20 cellular contexts compared by ENCODE assay signal in the genomic region with DNA sequence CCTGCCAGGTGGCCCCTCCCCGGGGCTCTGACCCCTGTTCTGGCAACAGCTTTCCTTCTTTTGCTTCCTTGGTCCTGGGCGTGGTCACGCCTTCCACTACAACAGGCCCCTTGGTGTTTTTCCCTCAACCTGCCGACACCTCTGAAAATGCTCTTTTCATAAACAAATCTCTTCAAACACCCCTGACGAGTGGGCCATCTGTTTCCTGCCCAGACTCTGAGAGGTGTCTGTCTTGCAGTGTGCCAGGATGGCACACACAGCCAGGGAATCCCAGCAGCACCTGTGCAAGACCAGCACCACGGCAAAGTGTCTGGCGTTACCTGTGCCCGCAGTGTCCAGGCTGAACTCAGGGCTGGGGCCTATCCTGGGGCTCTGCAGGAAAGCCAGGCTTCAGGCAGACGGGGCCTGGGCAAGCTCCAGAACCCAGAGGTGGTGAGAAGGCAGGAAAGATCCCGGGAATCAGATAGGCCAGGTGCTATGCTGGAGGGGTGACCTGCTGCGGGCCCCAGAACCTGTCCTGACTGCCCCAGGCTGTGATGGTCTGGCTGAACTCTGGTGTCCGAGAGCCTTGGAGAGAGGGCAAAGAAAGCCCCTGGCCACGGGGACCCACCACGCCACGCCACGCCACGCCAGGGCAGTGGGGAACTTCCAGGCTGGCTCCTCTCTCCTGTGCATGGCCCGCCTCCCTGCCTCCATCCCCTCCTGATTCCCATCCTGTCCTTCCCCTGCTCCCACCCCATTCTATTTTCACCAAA.
DNase-seq lines count a peak whose midpoint lies in the region; ATAC-seq and TF ChIP-seq lines count a peak whose summit lies in the region.
"Had no signal": no experiment of that assay in that cellular context is flagged by ENCODE, and none has a peak within 500 bp of the region (broad histone marks: within the 10 kb centered on the region; RNA-seq: fewer than 3 reads in every experiment).

No MANE protein-coding gene starts in this region.

- peak overlapping the region; percentile 56 for H3K27ac Mint-ChIP-seq in Caco-2 (ENCODE audit: unreplicated experiment)
- peak overlapping the region; percentile 79 to 97 (median 92) for H3K27ac Mint-ChIP-seq in naive B cell
- H3K27ac Mint-ChIP-seq: activated T-helper 1 cell treated with anti-CD3 and anti-CD28 coated beads, Interleukin-12 subunit alpha, Interleukin-12 subunit beta, Interleukin-2, Interleukin-4 antibody, amounts not matched to agents 30 ng/mL and 10 ng/mL and 1 ng/mL, durations not matched to agents 14 hours and 24 hours and 36 hours had no signal

- ATAC-seq in naive B cell (ENCODE audit: low read depth in 2 of 2), result peak; percentile 52 to 79
- no peak for ATAC-seq in GM21526 (IDR thresholded peaks at IDR 0.05; ENCODE audit: low FRiP score, unreplicated experiment)

- POLR2A ChIA-PET in Caco-2 (lab: Charles Lee), result no interaction called here

- H3K27ac ChIP-seq in BLaER1 treated with 17β-estradiol and CSF1 and Interleukin-3, amounts not matched to agents 10 nM and 100 nM, result peak overlapping the region in 3 of 11 experiments; percentile 9 to 62 (median 36); a peak in 4 of 22 replicates
- H3K27ac ChIP-seq: suprapubic skin had no signal

- H3K36me3 Mint-ChIP-seq in Caco-2 (ENCODE audit: insufficient read depth, unreplicated experiment) (peaks cover 40% of the 10 kb centered on the region), naive B cell (peaks cover 0 to 15% of the 10 kb centered on the region in 2 donors)

- intact Hi-C loops in Caco-2 (cut with micrococcal nuclease; ENCODE audit: unreplicated experiment), result no loop called here

- no peak overlapping the region; a peak in 1 of 22 replicates for H3K9ac ChIP-seq in BLaER1 treated with 17β-estradiol and CSF1 and Interleukin-3, amounts not matched to agents 10 nM and 100 nM

- H3K4me3 Mint-ChIP-seq in Caco-2 (ENCODE audit: unreplicated experiment), result no peak overlapping the region
- H3K4me3 Mint-ChIP-seq in naive B cell, result peak overlapping the region in 4 of 8 donors; percentile 37 to 70 (median 67)
- H3K4me3 Mint-ChIP-seq: activated T-helper 1 cell treated with anti-CD3 and anti-CD28 coated beads, Interleukin-12 subunit alpha, Interleukin-12 subunit beta, Interleukin-2, Interleukin-4 antibody, amounts not matched to agents 30 ng/mL and 10 ng/mL and 1 ng/mL, durations not matched to agents 14 hours and 24 hours and 36 hours had no signal

- H3K9me3 Mint-ChIP-seq in Caco-2 (ENCODE audit: unreplicated experiment), result peaks cover 20% of the 10 kb centered on the region
- H3K9me3 Mint-ChIP-seq in naive B cell, result peaks cover 0 to 13% (median 2%) of the 10 kb centered on the region in 7 donors

- peak overlapping the region in 9 of 11 experiments; percentile 60 to 92 (median 76); a peak in 18 of 22 replicates for H3K4me2 ChIP-seq in BLaER1 treated with 17β-estradiol and CSF1 and Interleukin-3, amounts not matched to agents 10 nM and 100 nM

- H3K36me3 ChIP-seq in BLaER1 treated with 17β-estradiol and CSF1 and Interleukin-3, amounts not matched to agents 10 nM and 100 nM, result no peaks in the 10 kb centered on the region
- no peaks in the 10 kb centered on the region for H3K36me3 ChIP-seq in Caco-2 (ENCODE audit: control insufficient read depth, insufficient read depth, low read length)
- H3K36me3 ChIP-seq: suprapubic skin had no signal

- H4K20me1 ChIP-seq in BLaER1 treated with 17β-estradiol and CSF1 and Interleukin-3, amounts not matched to agents 10 nM and 100 nM, result peaks cover 0 to 7% (median 0%) of the 10 kb centered on the region in 11 experiments; a peak in 1 of 22 replicates

- CTCF ChIA-PET in Caco-2 (lab: Charles Lee), result no interaction called here

- DNase-seq in Caco-2 (no peak), RPMI8226 (peak; percentile 75), naive B cell (no peak), NCI-H526 (lab: John Stamatoyannopoulos, UW) (no peak), EL (no peak)
- DNase-seq: amniotic stem cell; DMS 273 treated with DMSO at 0.1 percent for 48 hours; effector CD8-positive, alpha-beta T cell; glutamatergic neuron; GOT3; left ventricle myocardium superior; NCI-H1436; NCI-H345; Right ventricle myocardium superior; stimulated activated CD4-positive, alpha-beta T cell treated with anti-CD3 and anti-CD28 coated beads, Interleukin-4, amount 100 ng/mL, for 1 hour had no signal

- BruUV-seq in Caco-2 (replicated peaks; lab: Mats Ljungman, UMichigan), result no TSS peak

- peaks cover 28 to 55% (median 49%) of the 10 kb centered on the region in 10 experiments for H3K4me1 ChIP-seq in BLaER1 treated with 17β-estradiol and CSF1 and Interleukin-3, amounts not matched to agents 10 nM and 100 nM
- peaks cover 49% of the 10 kb centered on the region for H3K4me1 ChIP-seq in Caco-2

- no peaks in the 10 kb centered on the region for H3K27me3 ChIP-seq in BLaER1 treated with 17β-estradiol and CSF1 and Interleukin-3, amounts not matched to agents 10 nM and 100 nM
- H3K27me3 ChIP-seq in Caco-2 (replicated peaks; ENCODE audit: control insufficient read depth, insufficient read depth, low read length), result no peaks in the 10 kb centered on the region

- H3K4me3 ChIP-seq in BLaER1 treated with 17β-estradiol and CSF1 and Interleukin-3, amounts not matched to agents 10 nM and 100 nM, result no peak overlapping the region
- H3K4me3 ChIP-seq in Caco-2 (ENCODE audit: low read depth, low read length), result no peak overlapping the region
- H3K4me3 ChIP-seq: skin epidermis, suprapubic skin had no signal

- no peaks in the 10 kb centered on the region for H3K27me3 Mint-ChIP-seq in Caco-2 (ENCODE audit: insufficient read depth, unreplicated experiment)
- H3K27me3 Mint-ChIP-seq in naive B cell, result peaks cover 0 to 19% (median 5%) of the 10 kb centered on the region in 3 donors

- TF ChIP-seq CTCF in Caco-2 (IDR thresholded peaks at IDR 0.05; ENCODE audit: insufficient read depth in 1 of 2, low read depth in 1 of 2, low read length in 1 of 2, severe bottlenecking in 1 of 2, unreplicated experiment in 1 of 2), result no peak

- H3K4me1 Mint-ChIP-seq in Caco-2 (ENCODE audit: low read depth, unreplicated experiment) (peaks cover 37% of the 10 kb centered on the region), naive B cell (peaks cover 43 to 49% (median 47%) of the 10 kb centered on the region in 3 donors)

- H3K9me3 ChIP-seq in BLaER1 treated with 17β-estradiol and CSF1 and Interleukin-3, amounts not matched to agents 10 nM and 100 nM (replicated peaks in 1 of 11), result peaks cover 0 to 7% (median 0%) of the 10 kb centered on the region in 11 experiments; a peak in 4 of 22 replicates
- no peaks in the 10 kb centered on the region for H3K9me3 ChIP-seq in Caco-2
- H3K9me3 ChIP-seq: suprapubic skin had no signal
